18 cellular contexts compared by ENCODE assay signal in the genomic region with DNA sequence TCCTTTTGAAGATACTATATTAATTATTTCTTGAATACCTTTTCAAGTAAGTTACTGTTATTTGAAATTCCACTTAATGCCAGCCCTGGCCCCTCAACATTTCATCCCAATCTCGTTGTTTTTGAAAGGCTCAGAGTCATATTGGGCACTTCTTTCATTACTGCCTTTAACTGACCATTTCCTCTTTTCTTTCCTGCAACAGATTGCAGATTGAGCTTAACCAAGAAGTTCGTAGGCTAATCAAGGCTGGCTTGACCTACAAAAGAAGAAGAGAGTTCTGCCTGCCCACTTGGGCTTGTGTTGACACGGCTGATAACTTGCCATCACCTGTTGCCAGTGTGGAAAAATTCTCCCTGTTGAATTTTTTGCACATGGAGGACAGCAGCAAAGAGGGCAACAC.
DNase-seq lines count a peak whose midpoint lies in the region; TF ChIP-seq lines count a peak whose summit lies in the region.
"Had no signal": no experiment of that assay in that cellular context is flagged by ENCODE, and none has a peak within 500 bp of the region (broad histone marks: within the 10 kb centered on the region; RNA-seq: fewer than 3 reads in every experiment).

No MANE protein-coding gene starts in this region.

- H3K4me1 Mint-ChIP-seq in endothelial cell (ENCODE audit: unreplicated experiment): no peaks in the 10 kb centered on the region

- H3K36me3 ChIP-seq in mesendoderm (ENCODE audit: control insufficient read depth, insufficient read depth, low read length): no peaks in the 10 kb centered on the region
- H3K36me3 ChIP-seq in uterus: no peaks in the 10 kb centered on the region
- H3K36me3 ChIP-seq: BLaER1 had no signal

- H2BK5ac ChIP-seq in mesendoderm (ENCODE audit: low read length): no peak overlapping the region

- H3K36me3 Mint-ChIP-seq in endothelial cell (ENCODE audit: low read depth, unreplicated experiment): no peaks in the 10 kb centered on the region

- no peaks in the 10 kb centered on the region for H3K79me1 ChIP-seq in mesendoderm (ENCODE audit: low read length)

- no peak overlapping the region for H4K8ac ChIP-seq in mesendoderm (ENCODE audit: low read depth, low read length)

- no peaks in the 10 kb centered on the region for H3K27me3 Mint-ChIP-seq in endothelial cell (ENCODE audit: unreplicated experiment)
- H3K27me3 Mint-ChIP-seq: CD4-positive, alpha-beta T cell had no signal

- H3K79me2 ChIP-seq in mesendoderm (ENCODE audit: control insufficient read depth, insufficient read depth, low read length): no peaks in the 10 kb centered on the region

- TF ChIP-seq CTCF in endothelial cell (IDR thresholded peaks at IDR 0.05; ENCODE audit: unreplicated experiment) (no peak), uterus (IDR thresholded peaks at IDR 0.05) (no peak)

- H3K27ac ChIP-seq in mesendoderm (ENCODE audit: low read depth, low read length) (no peak overlapping the region), uterus (no peak overlapping the region)
- H3K27ac ChIP-seq: BLaER1, GM23248, SJSA1 had no signal

- H3K9me3 Mint-ChIP-seq in endothelial cell (ENCODE audit: unreplicated experiment): no peaks in the 10 kb centered on the region
- H3K9me3 Mint-ChIP-seq: CD4-positive, alpha-beta T cell had no signal

- no peak overlapping the region for H3K27ac Mint-ChIP-seq in endothelial cell (ENCODE audit: unreplicated experiment)
- H3K27ac Mint-ChIP-seq: CD4-positive, alpha-beta T cell had no signal

- DNase-seq in CD1c-positive myeloid dendritic cell (ENCODE audit: extremely low spot score): peak; percentile 72
- peak; percentile 16 to 62 for DNase-seq in NOMO-1 (lab: John Stamatoyannopoulos, UW; ENCODE audit: unreplicated experiment in 2 of 2)
- peak; percentile 1 for DNase-seq in SKM-1 (lab: John Stamatoyannopoulos, UW; ENCODE audit: unreplicated experiment)
- no peak for DNase-seq in mesendoderm
- no peak for DNase-seq in ACHN
- DNase-seq in endothelial cell (ENCODE audit: low spot score): no peak
- no peak for DNase-seq in DMS79 (lab: John Stamatoyannopoulos, UW)
- no peak for DNase-seq in uterus
- DNase-seq: CD4-positive, alpha-beta T cell; GM23248; H7; Karpas-422; NCI-H1694; NCI-H2029 treated with DMSO at 0.1 percent for 48 hours; NCI-H2227 treated with DMSO at 0.1 percent for 48 hours; T-helper 1 cell had no signal

- H3K4me2 ChIP-seq in mesendoderm (ENCODE audit: low read length): no peak overlapping the region
- H3K4me2 ChIP-seq: BLaER1 had no signal

- H2BK15ac ChIP-seq in mesendoderm (replicated peaks; ENCODE audit: low read depth): no peak overlapping the region

- in situ Hi-C loops in ACHN (cut with HindIII; ENCODE audit: low pct_ligation_motif_present, low pct_unique_long_range_greater_than_20kb, low sequenced_read_pairs): no loop called here

- intact Hi-C loops in uterus (cut with DNase I; ENCODE audit: low total_unique reads): no loop called here

- no peak overlapping the region for H3K56ac ChIP-seq in mesendoderm (ENCODE audit: low read length)

- no peak overlapping the region for H2BK120ac ChIP-seq in mesendoderm (ENCODE audit: low read depth, low read length)

- peak overlapping the region; percentile 31 for H3K18ac ChIP-seq in mesendoderm (ENCODE audit: low read length)

- no peak overlapping the region for H2AK5ac ChIP-seq in mesendoderm (ENCODE audit: low read length)

- no peaks in the 10 kb centered on the region for H3K27me3 ChIP-seq in mesendoderm (ENCODE audit: insufficient read depth, low read length, poor library complexity)
- H3K27me3 ChIP-seq in uterus: no peaks in the 10 kb centered on the region
- H3K27me3 ChIP-seq: BLaER1, SJSA1 had no signal

- no peak overlapping the region for H3K4ac ChIP-seq in mesendoderm (ENCODE audit: low read depth, low read length)

- H3K4me1 ChIP-seq in mesendoderm (ENCODE audit: control insufficient read depth, low read depth, low read length) (no peaks in the 10 kb centered on the region), uterus (no peaks in the 10 kb centered on the region)
- H3K4me1 ChIP-seq: BLaER1 had no signal

- no CpG with 5 or more reads among the region's 3 CpGs for WGBS in mesendoderm (ENCODE audit: extremely low coverage, insufficient coverage, low lambda C conversion rate)

- no peaks in the 10 kb centered on the region for H3K9me3 ChIP-seq in uterus
- H3K9me3 ChIP-seq: BLaER1, SJSA1 had no signal

- no peak overlapping the region for H3K4me3 Mint-ChIP-seq in endothelial cell (ENCODE audit: unreplicated experiment)
- H3K4me3 Mint-ChIP-seq: CD4-positive, alpha-beta T cell had no signal

- H3K4me3 ChIP-seq in mesendoderm (ENCODE audit: low read length) (no peak overlapping the region), uterus (no peak overlapping the region)
- H3K4me3 ChIP-seq: BLaER1, GM23248, SJSA1 had no signal

- no peak for TF ChIP-seq POLR2A in uterus (IDR thresholded peaks at IDR 0.05)

- no peak overlapping the region for H3K23ac ChIP-seq in mesendoderm (ENCODE audit: low read length)

- no peak overlapping the region for H3K9ac ChIP-seq in mesendoderm (ENCODE audit: low read length)
- H3K9ac ChIP-seq: BLaER1, GM23248 had no signal

- no peak overlapping the region for H4K5ac ChIP-seq in mesendoderm (ENCODE audit: low read length)

Comparison
In these comparisons a context has a peak if more than half of its experiments do, and no peak if none do; other contexts are left out.
1. DNase-seq: peak in CD1c-positive myeloid dendritic cell (single experiment), NOMO-1 (2 of 2) and SKM-1 (single experiment); none in mesendoderm (single experiment), ACHN (single experiment), endothelial cell (single experiment), DMS79 (single experiment) and uterus (0 of 2).